Comparison of ENCODE assay signal across 8 cellular contexts in the genomic region with DNA sequence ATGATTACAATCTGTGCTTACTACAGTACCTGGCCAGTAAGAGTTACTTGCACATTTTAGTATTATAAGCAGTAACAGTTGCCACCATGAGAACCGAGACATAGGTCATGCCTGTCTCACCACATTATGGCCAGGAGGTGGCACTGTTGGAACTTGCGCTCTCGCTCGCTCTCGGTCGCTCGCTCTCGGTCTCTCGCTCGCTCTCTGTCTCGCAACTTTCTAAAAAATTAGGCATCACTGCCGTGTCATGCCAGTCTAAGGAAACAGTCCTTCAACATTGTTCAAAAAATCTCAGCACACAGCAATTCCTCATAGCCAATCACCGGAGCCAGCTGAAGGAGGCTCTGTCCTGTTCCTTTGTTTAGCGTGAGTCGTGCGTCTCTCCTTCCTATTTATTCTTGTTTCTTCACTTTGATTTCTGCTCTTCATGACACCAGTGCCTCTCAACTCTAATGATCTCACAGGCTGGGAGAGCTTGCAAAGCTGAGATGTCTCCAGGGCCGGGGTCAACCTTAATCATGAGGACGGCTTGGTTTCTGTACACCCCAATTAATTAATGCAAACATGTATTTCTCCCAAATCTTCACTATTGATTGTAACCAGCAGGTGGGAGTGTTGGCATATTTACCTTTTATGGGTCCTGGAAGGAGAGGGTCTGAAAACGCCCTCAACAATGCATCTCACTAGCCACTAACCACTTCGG. TPM values are rescaled to one million over a fixed set of nuclear protein-coding genes. Genes with fewer than 3 reads are reported as not detected.
DNase-seq lines count a peak whose midpoint lies in the region; ATAC-seq and TF ChIP-seq lines count a peak whose summit lies in the region.

No MANE protein-coding gene starts in this region.

- ATAC-seq in GM19351 (IDR thresholded peaks at IDR 0.05; ENCODE audit: unreplicated experiment) = peak; percentile 95
- ATAC-seq in HG03460 (IDR thresholded peaks at IDR 0.05; ENCODE audit: unreplicated experiment) = peak; percentile 81
- peak; percentile 96 to 98 (median 97) for ATAC-seq in right lobe of liver

- no peaks in the 10 kb centered on the region for H3K36me3 ChIP-seq in ectodermal cell (ENCODE audit: control insufficient read depth, insufficient read depth, low read length)
- no peaks in the 10 kb centered on the region for H3K36me3 ChIP-seq in right lobe of liver

- DNase-seq in CD1c-positive myeloid dendritic cell (ENCODE audit: extremely low spot score) (peak; percentile 83), NCI-H526 (lab: John Stamatoyannopoulos, UW) (peak; percentile 90 to 96), right lobe of liver (peak; percentile 73 to 79 (median 74))
- DNase-seq in activated CD4-positive, alpha-beta T cell treated with anti-CD3 and anti-CD28 coated beads, Interleukin-2, amount 50 U/mL, for 4 hours = peak; percentile 50 to 56
- DNase-seq in stimulated activated CD4-positive, alpha-beta T cell treated with anti-CD3 and anti-CD28 coated beads, Interleukin-4, amount 100 ng/mL, for 24 hours = peak; percentile 67

- WGBS in ectodermal cell, 2 experiments = 1% methylated on average over 18 of the region's 20 CpGs
- WGBS in right lobe of liver (ENCODE audit: insufficient coverage, low coverage, low lambda C conversion rate, missing lambda C conversion rate) = 1% methylated on average over 17 of the region's 20 CpGs

- peak; percentile 68 to 87 (median 78) for TF ChIP-seq CTCF in right lobe of liver (IDR thresholded peaks at IDR 0.05)

- H3K4me3 ChIP-seq in ectodermal cell (ENCODE audit: insufficient read depth, low read depth, low read length) (peak overlapping the region; percentile 43), right lobe of liver (peak overlapping the region; percentile 51 to 68 (median 58))

- H3K27me3 ChIP-seq in ectodermal cell (ENCODE audit: control insufficient read depth, insufficient read depth, low read length, poor library complexity, severe bottlenecking) (peaks cover 13% of the 10 kb centered on the region), right lobe of liver (peaks cover 0 to 6% of the 10 kb centered on the region in 2 donors)

- TF ChIP-seq POLR2A in right lobe of liver (IDR thresholded peaks at IDR 0.05) = no peak

- H3K4me1 ChIP-seq in ectodermal cell (ENCODE audit: control insufficient read depth, insufficient read depth, low read length) (peaks cover 3% of the 10 kb centered on the region), right lobe of liver (no peaks in the 10 kb centered on the region)

- H3K9me3 ChIP-seq in ectodermal cell (ENCODE audit: control insufficient read depth, low read length) = no peaks in the 10 kb centered on the region
- no peaks in the 10 kb centered on the region for H3K9me3 ChIP-seq in right lobe of liver

- intact Hi-C loops in right lobe of liver (cut with DNase I) = loop anchor here in 1 of 2 donors (10.0 kb wide), 1 partner anchor 230 kb away; no protein-coding TSS in a partner anchor

- H3K27ac ChIP-seq in ectodermal cell (ENCODE audit: insufficient read depth, low read depth, low read length, poor library complexity, severe bottlenecking) (no peak overlapping the region), right lobe of liver (peak overlapping the region; percentile 24 to 62 (median 41))

RNA-seq across cellular contexts. Expression of gene ADAMTS8, which starts 6.3 kb away (rescaled TPM):
- polyA plus RNA-seq in ectodermal cell (2013, experiment 1 of 4) = 0.44 TPM
- 0.50 TPM for polyA plus RNA-seq in ectodermal cell (2013, experiment 2 of 4)
- 0.53 TPM for polyA plus RNA-seq in ectodermal cell (2013, experiment 3 of 4)
- 0.65 TPM for polyA plus RNA-seq in ectodermal cell (2013, experiment 4 of 4)
- total RNA-seq in right lobe of liver = under 1 TPM in 1 of 6 experiments, not detected in 5; 0.11 TPM

RNA-seq across cellular contexts. Expression of gene ADAMTS15, which starts 13.8 kb away (rescaled TPM):
- polyA plus RNA-seq in ectodermal cell (2013, experiment 1 of 4) = 4.2 TPM
- 4.1 TPM for polyA plus RNA-seq in ectodermal cell (2013, experiment 2 of 4)
- 3.6 TPM for polyA plus RNA-seq in ectodermal cell (2013, experiment 3 of 4)
- polyA plus RNA-seq in ectodermal cell (2013, experiment 4 of 4) = 5.2 TPM
- total RNA-seq in right lobe of liver = 1 to 10 TPM in 1 of 6 experiments, under 1 TPM in 4, not detected in 1; 0.19 to 1.1 (median 0.31) TPM
